8 cellular contexts compared by ENCODE assay signal in the genomic region with DNA sequence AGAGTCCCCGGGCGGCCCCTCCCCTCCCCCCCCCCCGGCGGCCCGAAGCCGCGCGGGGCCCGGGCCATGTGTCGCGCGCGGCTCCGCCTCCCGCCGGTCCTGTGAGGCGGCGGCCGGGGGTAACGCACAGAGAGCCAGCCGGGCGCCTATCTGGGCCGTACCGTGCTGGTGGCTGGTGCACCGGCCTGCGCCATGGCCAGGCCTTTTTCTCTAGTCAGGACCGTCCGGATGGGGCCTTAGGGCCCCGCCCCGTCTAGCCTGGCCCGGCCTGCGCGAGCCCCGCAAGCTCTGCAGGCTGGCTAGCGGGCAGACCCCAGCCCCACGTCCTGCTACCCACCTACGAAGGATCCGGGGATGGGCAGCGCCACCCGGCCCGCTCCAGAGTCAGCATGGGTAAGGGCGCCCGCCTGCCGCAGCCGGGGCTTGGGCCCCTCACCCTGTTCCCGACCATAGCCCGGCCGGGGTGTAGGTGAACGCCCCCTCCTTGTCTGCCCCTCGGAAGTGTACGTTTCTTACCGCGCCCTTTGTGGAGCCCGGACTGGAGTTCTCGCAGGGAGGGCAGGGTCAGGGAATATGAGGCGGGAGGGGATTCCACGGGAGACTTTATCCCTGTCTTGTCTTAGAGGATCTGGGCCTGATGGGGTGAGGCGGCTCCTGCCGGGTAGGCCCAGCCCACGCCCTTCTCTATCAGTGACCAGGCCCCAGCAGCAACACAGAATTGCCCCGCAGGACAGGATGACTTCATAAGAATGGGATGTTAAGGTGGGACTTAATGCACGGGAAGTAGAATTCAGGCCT. TPM values are rescaled to one million over a fixed set of nuclear protein-coding genes. Genes with fewer than 3 reads are reported as not detected.
A peak's percentile ranks its signal among the peaks of the same experiment; 100 is the strongest.
DNase-seq lines count a peak whose midpoint lies in the region; ATAC-seq lines count a peak whose summit lies in the region.

A gene with protein sequence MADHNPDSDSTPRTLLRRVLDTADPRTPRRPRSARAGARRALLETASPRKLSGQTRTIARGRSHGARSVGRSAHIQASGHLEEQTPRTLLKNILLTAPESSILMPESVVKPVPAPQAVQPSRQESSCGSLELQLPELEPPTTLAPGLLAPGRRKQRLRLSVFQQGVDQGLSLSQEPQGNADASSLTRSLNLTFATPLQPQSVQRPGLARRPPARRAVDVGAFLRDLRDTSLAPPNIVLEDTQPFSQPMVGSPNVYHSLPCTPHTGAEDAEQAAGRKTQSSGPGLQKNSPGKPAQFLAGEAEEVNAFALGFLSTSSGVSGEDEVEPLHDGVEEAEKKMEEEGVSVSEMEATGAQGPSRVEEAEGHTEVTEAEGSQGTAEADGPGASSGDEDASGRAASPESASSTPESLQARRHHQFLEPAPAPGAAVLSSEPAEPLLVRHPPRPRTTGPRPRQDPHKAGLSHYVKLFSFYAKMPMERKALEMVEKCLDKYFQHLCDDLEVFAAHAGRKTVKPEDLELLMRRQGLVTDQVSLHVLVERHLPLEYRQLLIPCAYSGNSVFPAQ (minus strand): TSS at position 630 of the 798 bp plus-strand sequence. CDS start 13,834 bp downstream, outside the sequence.

- peak; percentile 89 for DNase-seq in ELF-1 (ENCODE audit: low read depth, low spot score)
- DNase-seq in effector CD8-positive, alpha-beta T cell (lab: John Stamatoyannopoulos, UW), result peak; percentile 66
- DNase-seq in lung microvascular endothelial cell (ENCODE audit: low read depth in 2 of 2), result peak; percentile 50 to 74
- no peak for DNase-seq in NCI-H1092 treated with DMSO at 0.1 percent for 48 hours (lab: John Stamatoyannopoulos, UW)

- H3K27ac ChIP-seq in temporal lobe (ENCODE audit: low read depth, low read length), result peak within 1 kb of the TSS; percentile 89

- intact Hi-C loops in T-helper 2 cell treated with Interferon-gamma antibody and Interleukin-4, amounts not matched to agents 100 ng/mL and 5 ng/mL, for 36 hours (cut with micrococcal nuclease), result loop anchor here (2.0 to 10.0 kb wide), 2 partner anchors 26 to 182 kb away; a partner anchor contains a TSS

- ATAC-seq in GM19463 (IDR thresholded peaks at IDR 0.05; ENCODE audit: unreplicated experiment) (peak; percentile 33), HG03460 (IDR thresholded peaks at IDR 0.05; ENCODE audit: unreplicated experiment) (peak; percentile 34)

RNA-seq across cellular contexts. Expression of the gene that starts here (rescaled TPM):
- total RNA-seq in T-helper 2 cell treated with Interferon-gamma antibody and Interleukin-4, amounts not matched to agents 100 ng/mL and 5 ng/mL, for 36 hours, result 54.2 and 54.4 TPM in 2 replicates
- total RNA-seq in lung microvascular endothelial cell (12.2 and 20.0 TPM in 2 replicates), temporal lobe (23.8 TPM)
